Comparison of ENCODE assay signal across 8 cellular contexts in genomic region chr6:12011276-12012112, GRCh38. TPM values are rescaled to one million over a fixed set of nuclear protein-coding genes. Genes with fewer than 3 reads are reported as not detected.
DNase-seq lines count a peak whose midpoint lies in the region; ATAC-seq and TF ChIP-seq lines count a peak whose summit lies in the region.

No MANE protein-coding gene starts in this region.

- peaks cover 12% of the 10 kb centered on the region for H3K36me3 Mint-ChIP-seq in activated T-cell treated with anti-CD3 and anti-CD28 coated beads, Interleukin-2, amount 50 U/mL, for 4 hours (ENCODE audit: insufficient read depth)
- peaks cover 0 to 21% (median 18%) of the 10 kb centered on the region in 5 donors for H3K36me3 Mint-ChIP-seq in naive thymus-derived CD4-positive, alpha-beta T cell
- H3K36me3 Mint-ChIP-seq in stimulated activated memory B cell treated with anti-CD40 and anti-IgM and Interleukin-4, amounts not matched to agents 10 μg/mL and 1 μg/mL and 100 μg/mL, for 72 hours: peaks cover 23% of the 10 kb centered on the region

- WGBS in esophagus, 2 donors: 0 to 1% methylated on average over 44 to 105 of the region's 108 CpGs

- DNase-seq in DMS79 treated with DMSO at 0.1 percent for 48 hours (lab: John Stamatoyannopoulos, UW) (peak; percentile 65), KBM-7 (peak; percentile 94)
- peak; percentile 95 for DNase-seq in activated T-cell treated with anti-CD3 and anti-CD28 coated beads, Interleukin-2, amount 50 U/mL, for 4 hours
- DNase-seq in naive thymus-derived CD4-positive, alpha-beta T cell: peak; percentile 83 to 99 (median 94)

- H3K4me3 ChIP-seq in esophagus (ENCODE audit: low read depth in 1 of 2, low read length in 2 of 2): peak overlapping the region; percentile 84 to 95
- H3K4me3 ChIP-seq in naive thymus-derived CD4-positive, alpha-beta T cell (ENCODE audit: low read length): no peak overlapping the region

- peak overlapping the region; percentile 99 to 100 for H3K27ac ChIP-seq in esophagus (ENCODE audit: low read depth in 2 of 2, low read length in 1 of 2)
- H3K27ac ChIP-seq in naive thymus-derived CD4-positive, alpha-beta T cell (ENCODE audit: low read depth, low read length): peak overlapping the region; percentile 73

- CTCF ChIA-PET in naive thymus-derived CD4-positive, alpha-beta T cell (lab: Charles Lee): interaction anchor here (1.1 kb wide), 1 partner anchor 301 kb away, joined by 4 read pairs; no protein-coding TSS in a partner anchor

- H3K4me1 ChIP-seq in esophagus (ENCODE audit: control insufficient read depth in 2 of 2, insufficient read depth in 2 of 2, low read length in 1 of 2): peaks cover 0 to 2% of the 10 kb centered on the region in 2 donors
- peaks cover 14 to 26% of the 10 kb centered on the region in 2 donors for H3K4me1 ChIP-seq in naive thymus-derived CD4-positive, alpha-beta T cell (ENCODE audit: control insufficient read depth in 2 of 2, insufficient read depth in 2 of 2, low read length in 2 of 2)

- H3K27ac Mint-ChIP-seq in naive thymus-derived CD4-positive, alpha-beta T cell: peak overlapping the region; percentile 97 to 100 (median 98)
- H3K27ac Mint-ChIP-seq in stimulated activated memory B cell treated with anti-CD40 and anti-IgM and Interleukin-4, amounts not matched to agents 10 μg/mL and 1 μg/mL and 100 μg/mL, for 72 hours: peak overlapping the region; percentile 97

- no peaks in the 10 kb centered on the region for H3K36me3 ChIP-seq in esophagus (ENCODE audit: control insufficient read depth in 2 of 2, insufficient read depth in 2 of 2, low read length in 1 of 2)
- peaks cover 0 to 9% (median 0%) of the 10 kb centered on the region in 3 experiments for H3K36me3 ChIP-seq in naive thymus-derived CD4-positive, alpha-beta T cell (ENCODE audit: control insufficient read depth in 2 of 3, insufficient read depth in 3 of 3, low read length in 3 of 3)

- H3K4me1 Mint-ChIP-seq in activated T-cell treated with anti-CD3 and anti-CD28 coated beads, Interleukin-2, amount 50 U/mL, for 4 hours (ENCODE audit: low read depth): peaks cover 54% of the 10 kb centered on the region
- peaks cover 15 to 68% (median 58%) of the 10 kb centered on the region in 7 donors for H3K4me1 Mint-ChIP-seq in naive thymus-derived CD4-positive, alpha-beta T cell
- H3K4me1 Mint-ChIP-seq in stimulated activated memory B cell treated with anti-CD40 and anti-IgM and Interleukin-4, amounts not matched to agents 10 μg/mL and 1 μg/mL and 100 μg/mL, for 72 hours: peaks cover 45% of the 10 kb centered on the region

- peak; percentile 54 for ATAC-seq in GM21723 (IDR thresholded peaks at IDR 0.05; ENCODE audit: unreplicated experiment)
- peak; percentile 71 to 73 for ATAC-seq in activated T-cell treated with anti-CD3 and anti-CD28 coated beads, Interleukin-2, amount 50 U/mL, for 4 hours
- peak; percentile 83 for ATAC-seq in naive thymus-derived CD4-positive, alpha-beta T cell
- ATAC-seq in stimulated activated memory B cell treated with anti-CD40 and anti-IgM and Interleukin-4, amounts not matched to agents 10 μg/mL and 1 μg/mL and 100 μg/mL, for 72 hours: peak; percentile 89

- peaks cover 5% of the 10 kb centered on the region for H3K9me3 Mint-ChIP-seq in activated T-cell treated with anti-CD3 and anti-CD28 coated beads, Interleukin-2, amount 50 U/mL, for 4 hours
- H3K9me3 Mint-ChIP-seq in naive thymus-derived CD4-positive, alpha-beta T cell: peaks cover 0 to 8% (median 0%) of the 10 kb centered on the region in 11 donors
- no peaks in the 10 kb centered on the region for H3K9me3 Mint-ChIP-seq in stimulated activated memory B cell treated with anti-CD40 and anti-IgM and Interleukin-4, amounts not matched to agents 10 μg/mL and 1 μg/mL and 100 μg/mL, for 72 hours

- H3K4me3 Mint-ChIP-seq in activated T-cell treated with anti-CD3 and anti-CD28 coated beads, Interleukin-2, amount 50 U/mL, for 4 hours: peak overlapping the region; percentile 92
- peak overlapping the region; percentile 91 to 99 (median 94) for H3K4me3 Mint-ChIP-seq in naive thymus-derived CD4-positive, alpha-beta T cell
- H3K4me3 Mint-ChIP-seq in stimulated activated memory B cell treated with anti-CD40 and anti-IgM and Interleukin-4, amounts not matched to agents 10 μg/mL and 1 μg/mL and 100 μg/mL, for 72 hours: peak overlapping the region; percentile 83

- POLR2A ChIA-PET in naive thymus-derived CD4-positive, alpha-beta T cell (lab: Charles Lee): interaction anchor here (0.6 to 8.7 kb wide), 6 partner anchors 9 to 300 kb away, joined by 3 to 83 read pairs (median 4); no protein-coding TSS in a partner anchor

- H3K27me3 Mint-ChIP-seq in activated T-cell treated with anti-CD3 and anti-CD28 coated beads, Interleukin-2, amount 50 U/mL, for 4 hours (ENCODE audit: low read depth): no peaks in the 10 kb centered on the region
- H3K27me3 Mint-ChIP-seq in naive thymus-derived CD4-positive, alpha-beta T cell: peaks cover 0 to 5% (median 0%) of the 10 kb centered on the region in 5 donors
- H3K27me3 Mint-ChIP-seq in stimulated activated memory B cell treated with anti-CD40 and anti-IgM and Interleukin-4, amounts not matched to agents 10 μg/mL and 1 μg/mL and 100 μg/mL, for 72 hours: no peaks in the 10 kb centered on the region

- H3K9me3 ChIP-seq in esophagus (ENCODE audit: control insufficient read depth in 2 of 2, insufficient read depth in 1 of 2, low read depth in 1 of 2, low read length in 1 of 2): no peaks in the 10 kb centered on the region
- H3K9me3 ChIP-seq in naive thymus-derived CD4-positive, alpha-beta T cell (ENCODE audit: control insufficient read depth in 2 of 3, low read length in 3 of 3): no peaks in the 10 kb centered on the region

- in situ Hi-C loops in KBM-7 (cut with MboI; ENCODE audit: low pct_unique_long_range_greater_than_20kb, low sequenced_read_pairs): no loop called here

- intact Hi-C loops in naive thymus-derived CD4-positive, alpha-beta T cell (cut with micrococcal nuclease): loop anchor here (1.0 to 10.0 kb wide), 15 partner anchors 40 to 1803 kb away; partner anchors contain the start of genes C6orf52 (in 1 of the 2), MCUR1 (in 1 of the 2), NEDD9 (in 1 of the 2) and PAK1IP1 (in 1 of the 2)

- H3K27me3 ChIP-seq in esophagus (ENCODE audit: control insufficient read depth in 1 of 2, insufficient read depth in 2 of 2, low read length in 2 of 2): no peaks in the 10 kb centered on the region
- H3K27me3 ChIP-seq in naive thymus-derived CD4-positive, alpha-beta T cell (ENCODE audit: control insufficient read depth in 2 of 2, insufficient read depth in 2 of 2, low read length in 2 of 2): no peaks in the 10 kb centered on the region

TF ChIP-seq in PFSK-1, 5 proteins besides CTCF, POLR2A, EP300 and RAD21:
- TF ChIP-seq SIN3A (IDR thresholded peaks at IDR 0.05; ENCODE audit: borderline replicate concordance, insufficient read depth, low read length): peak; percentile 80; the same call in 1 of the 2 replicates
- TF ChIP-seq FOXP2 (optimal IDR thresholded peaks at IDR 0.05; ENCODE audit: borderline replicate concordance, extremely low read depth, extremely low read length, insufficient read depth): peak; percentile 43
- TF ChIP-seq REST (IDR thresholded peaks at IDR 0.05; ENCODE audit: insufficient read depth in 1 of 2, low read depth in 2 of 2, low read length in 2 of 2): no peak
- TF ChIP-seq TAF1 (IDR thresholded peaks at IDR 0.05; ENCODE audit: borderline replicate concordance, insufficient read depth, low read length): no peak
- TF ChIP-seq POLR2AphosphoS5 (IDR thresholded peaks at IDR 0.05; ENCODE audit: low read depth, low read length): no peak

RNA-seq across cellular contexts. Expression of gene HIVEP1, which starts 0.6 kb away (rescaled TPM):
- 18.6 TPM for polyA plus RNA-seq in PFSK-1 (2012; ENCODE audit: insufficient read length, low read depth)
- 10 to 100 TPM; 24.2 to 26.1 (median 25.8) TPM for total RNA-seq in activated T-cell treated with anti-CD3 and anti-CD28 coated beads, Interleukin-2, amount 50 U/mL, for 4 hours
- 1 to 10 TPM; 4.0 to 7.8 TPM for polyA plus RNA-seq in esophagus
- total RNA-seq in naive thymus-derived CD4-positive, alpha-beta T cell: 10 to 100 TPM; 29.2 to 86.1 (median 38.2) TPM
- 10 to 100 TPM; 13.2 to 16.6 TPM for polyA plus RNA-seq in naive thymus-derived CD4-positive, alpha-beta T cell
